Comparison of ENCODE assay signal across 27 cellular contexts in genomic region chr16:13772782-13773181, GRCh38.
"Had no signal": no experiment of that assay in that cellular context is flagged by ENCODE, and none has a peak within 500 bp of the region (broad histone marks: within the 10 kb centered on the region; RNA-seq: fewer than 3 reads in every experiment).

No MANE protein-coding gene starts in this region.

- H3K4me1 ChIP-seq: stomach, suprapubic skin, testis, thyroid gland, tibial artery, tibial nerve, transverse colon, upper lobe of left lung, upper lobe of right lung, uterus, vagina had no signal

- FAIRE-seq: urothelium cell line had no signal

- H3K27ac ChIP-seq: stomach, suprapubic skin, testis, thoracic aorta, thyroid gland, tibial artery, tibial nerve, transverse colon, upper lobe of left lung, upper lobe of right lung, uterus, vagina had no signal

- H3K4me3 ChIP-seq: stomach, suprapubic skin, testis, thoracic aorta, thyroid gland, tibial artery, tibial nerve, transverse colon, upper lobe of left lung, upper lobe of right lung, uterus, vagina had no signal

- H3K9me3 ChIP-seq: suprapubic skin, testis, thoracic aorta, thyroid gland, transverse colon, upper lobe of right lung, vagina had no signal

- DNase-seq: stimulated activated CD4-positive, alpha-beta T cell treated with anti-CD3 and anti-CD28 coated beads, Interleukin-2, amount 100 ng/mL, for 48 hours; stimulated activated CD4-positive, alpha-beta T cell treated with anti-CD3 and anti-CD28 coated beads, Interleukin-4, amount 100 ng/mL, for 1 hour; stimulated activated CD4-positive, alpha-beta T cell treated with anti-CD3 and anti-CD28 coated beads, Interleukin-4, amount 100 ng/mL, for 24 hours; stimulated activated CD4-positive, alpha-beta T cell treated with anti-CD3 and anti-CD28 coated beads, Interleukin-4, amount 100 ng/mL, for 4 hours; stimulated activated CD8-positive, alpha-beta memory T cell treated with anti-CD3 and anti-CD28 coated beads, Interleukin-4, amount 100 ng/mL, for 48 hours; stimulated activated naive B cell treated with anti-CD40 and anti-IgM and Interleukin-4, amounts not matched to agents 10 μg/mL and 1 μg/mL and 100 μg/mL, for 72 hours; stimulated activated naive CD4-positive, alpha-beta T cell; stimulated activated naive CD4-positive, alpha-beta T cell treated with Interleukin-2 at 50 U/mL for 16 hours; stimulated activated naive CD8-positive, alpha-beta T cell treated with anti-CD3 and anti-CD28 coated beads, Interleukin-15, amount 100 ng/mL, for 72 hours; stimulated activated naive CD8-positive, alpha-beta T cell treated with anti-CD3 and anti-CD28 coated beads, Interleukin-15, Interleukin-2, amounts not matched to agents 100 U/mL and 50 U/mL, for 24 hours; stomach; substantia nigra; testis; thyroid gland; tibial artery; transverse colon; trophoblast cell; upper lobe of left lung; upper lobe of right lung; uterus had no signal

- H3K27me3 ChIP-seq: stomach, suprapubic skin, testis, thyroid gland, tibial artery, tibial nerve, transverse colon, upper lobe of left lung, upper lobe of right lung, uterus, vagina had no signal

- ATAC-seq: stimulated activated effector memory CD8-positive, alpha-beta T cell treated with anti-CD3 and anti-CD28 coated beads, Interleukin-12 subunit alpha, Interleukin-12 subunit beta, amount 100 ng/mL, for 72 hours; stimulated activated memory B cell treated with anti-CD40 and anti-IgM and Interleukin-4, amounts not matched to agents 10 μg/mL and 1 μg/mL and 100 μg/mL, for 72 hours; stimulated activated naive B cell treated with anti-CD40 and anti-IgM and Interleukin-4, amounts not matched to agents 10 μg/mL and 1 μg/mL and 100 μg/mL, for 72 hours; stimulated activated naive CD8-positive, alpha-beta T cell treated with anti-CD3 and anti-CD28 coated beads, Interleukin-15, amount 100 ng/mL, for 72 hours; stimulated activated naive CD8-positive, alpha-beta T cell treated with anti-CD3 and anti-CD28 coated beads, Interleukin-15, Interleukin-2, amounts not matched to agents 100 U/mL and 50 U/mL, for 24 hours; upper lobe of right lung had no signal

- H3K36me3 ChIP-seq: stomach, suprapubic skin, thoracic aorta, thyroid gland, tibial artery, tibial nerve, transverse colon, upper lobe of left lung, upper lobe of right lung, uterus, vagina had no signal
